ENCODE assay signal across 21 cellular contexts in the genomic region with DNA sequence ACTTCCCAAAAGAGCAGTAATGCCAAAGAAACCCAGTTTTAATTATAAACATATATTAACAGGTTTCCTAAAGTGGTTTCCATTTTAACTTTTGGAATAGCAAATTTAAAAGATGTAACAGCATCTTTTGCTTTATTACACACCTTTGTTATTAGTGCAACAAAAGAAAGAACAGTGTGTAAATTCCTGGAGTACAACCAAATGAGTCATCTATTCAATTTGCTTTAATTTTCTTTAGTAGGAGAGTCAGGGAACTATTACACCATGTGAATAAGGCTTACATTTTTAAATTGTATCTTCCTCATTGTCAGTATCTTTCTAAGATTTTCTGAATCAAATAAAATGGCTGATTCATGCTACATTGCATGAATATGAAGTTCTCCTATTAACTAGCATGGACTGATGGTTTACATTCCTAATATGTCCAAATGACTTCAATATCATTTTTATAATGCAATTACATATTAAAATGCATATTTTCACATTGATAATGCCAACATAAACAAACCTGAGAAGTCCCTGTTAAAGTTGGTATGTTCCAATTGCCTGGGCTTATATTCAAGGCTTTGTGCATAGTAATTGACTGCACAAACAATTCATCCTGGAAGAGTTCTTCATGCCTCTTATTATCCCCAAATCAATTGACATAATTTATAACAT. TPM values are rescaled to one million over a fixed set of nuclear protein-coding genes. Genes with fewer than 3 reads are reported as not detected.
DNase-seq lines count a peak whose midpoint lies in the region; ATAC-seq, FAIRE-seq and TF ChIP-seq lines count a peak whose summit lies in the region.
"Had no signal": no experiment of that assay in that cellular context is flagged by ENCODE, and none has a peak within 500 bp of the region (broad histone marks: within the 10 kb centered on the region; RNA-seq: fewer than 3 reads in every experiment).

No MANE protein-coding gene starts in this region.

- POLR2A ChIA-PET in MCF 10A (lab: Yijun Ruan, JAX) = no interaction called here

- no peak for TF ChIP-seq CTCF in mammary epithelial cell (conservative IDR thresholded peaks at IDR 0.05 in 1 of 2, IDR thresholded peaks at IDR 0.05 in 1 of 2; ENCODE audit: extremely low read depth in 1 of 2, insufficient read depth in 1 of 2, low read depth in 1 of 2, low read length in 2 of 2)
- TF ChIP-seq CTCF in MCF 10A (IDR thresholded peaks at IDR 0.05; ENCODE audit: unreplicated experiment) = no peak
- TF ChIP-seq CTCF in astrocyte (IDR thresholded peaks at IDR 0.05; ENCODE audit: insufficient read depth, low read depth, low read length) = no peak

- CTCF ChIA-PET in mammary epithelial cell (lab: Charles Lee; ENCODE audit: low non-redundant PET) (no interaction called here), MCF 10A (lab: Yijun Ruan, JAX) (no interaction called here)

- FAIRE-seq in astrocyte (lab: Jason Lieb, UNC) = no peak
- FAIRE-seq: GM18507 had no signal

- intact Hi-C loops in mammary epithelial cell (cut with micrococcal nuclease) = no loop called here
- intact Hi-C loops in MCF 10A (cut with micrococcal nuclease) = no loop called here

- H3K4me1 ChIP-seq in mammary epithelial cell (ENCODE audit: insufficient read depth, low read length) (no peaks in the 10 kb centered on the region), astrocyte (ENCODE audit: insufficient read depth, low read length) (peaks cover 16% of the 10 kb centered on the region)
- H3K4me1 ChIP-seq: SJCRH30 had no signal

- DNase-seq in mammary epithelial cell (peak; percentile 5), MCF 10A (ENCODE audit: unreplicated experiment) (no peak), astrocyte (ENCODE audit: low read depth) (no peak), fibroblast of gingiva (ENCODE audit: low read depth) (peak; percentile 79), GF-D8 (lab: John Stamatoyannopoulos, UW) (no peak)
- no peak for DNase-seq in activated CD4-positive, alpha-beta T cell treated with anti-CD3 and anti-CD28 coated beads, Interleukin-2, amount 50 U/mL, for 48 hours
- DNase-seq: 8988T; Calu3; CD4-positive, alpha-beta memory T cell; DMS79 treated with DMSO at 0.1 percent for 48 hours; Karpas-422; NCI-H1105; NCI-H1694 treated with DMSO at 0.1 percent for 48 hours; NCI-H526 treated with DMSO at 0.1 percent for 48 hours; SJCRH30 had no signal

- H3K4me2 ChIP-seq in mammary epithelial cell (ENCODE audit: insufficient read depth, low read depth, low read length) (no peak overlapping the region), astrocyte (ENCODE audit: low read length) (peak overlapping the region; percentile 9)

- H3K36me3 Mint-ChIP-seq in MCF 10A (ENCODE audit: insufficient read depth, unreplicated experiment) = no peaks in the 10 kb centered on the region
- H3K36me3 Mint-ChIP-seq in astrocyte (ENCODE audit: low read depth, unreplicated experiment) = no peaks in the 10 kb centered on the region
- H3K36me3 Mint-ChIP-seq: CD4-positive, alpha-beta memory T cell had no signal

- H3K36me3 ChIP-seq in mammary epithelial cell (ENCODE audit: insufficient read depth, low read length) = no peaks in the 10 kb centered on the region
- no peaks in the 10 kb centered on the region for H3K36me3 ChIP-seq in astrocyte (ENCODE audit: insufficient read depth, low read length)
- H3K36me3 ChIP-seq: SJCRH30 had no signal

- H3K9me3 Mint-ChIP-seq in MCF 10A (ENCODE audit: unreplicated experiment) (no peaks in the 10 kb centered on the region), astrocyte (ENCODE audit: unreplicated experiment) (no peaks in the 10 kb centered on the region)

- H3K9ac ChIP-seq in mammary epithelial cell (ENCODE audit: insufficient read depth, low read length) = no peak overlapping the region
- no peak overlapping the region for H3K9ac ChIP-seq in astrocyte (ENCODE audit: low read length)

- H3K4me1 Mint-ChIP-seq in MCF 10A (ENCODE audit: insufficient read depth, unreplicated experiment) (no peaks in the 10 kb centered on the region), astrocyte (ENCODE audit: low read depth, unreplicated experiment) (peaks cover 6% of the 10 kb centered on the region)
- H3K4me1 Mint-ChIP-seq: CD4-positive, alpha-beta memory T cell had no signal

- H3K27me3 ChIP-seq in mammary epithelial cell (ENCODE audit: insufficient read depth, low read length) (peaks cover 5% of the 10 kb centered on the region), astrocyte (ENCODE audit: insufficient read depth, low read length) (no peaks in the 10 kb centered on the region)
- H3K27me3 ChIP-seq: SJCRH30 had no signal

- H4K20me1 ChIP-seq in mammary epithelial cell (ENCODE audit: insufficient read depth, low read length) (no peaks in the 10 kb centered on the region), astrocyte (ENCODE audit: insufficient read depth, low read length) (peaks cover 14% of the 10 kb centered on the region)

- H3K27ac Mint-ChIP-seq in MCF 10A (ENCODE audit: low read depth, unreplicated experiment) (no peak overlapping the region), astrocyte (ENCODE audit: unreplicated experiment) (no peak overlapping the region)
- H3K27ac Mint-ChIP-seq: CD4-positive, alpha-beta memory T cell had no signal

- dilution Hi-C loops in mammary epithelial cell (cut with HindIII; ENCODE audit: low sequenced_read_pairs) = no loop called here

- no peaks in the 10 kb centered on the region for H3K79me2 ChIP-seq in mammary epithelial cell (ENCODE audit: insufficient read depth, low read length)
- peaks cover 95% of the 10 kb centered on the region for H3K79me2 ChIP-seq in astrocyte (ENCODE audit: insufficient read depth, low read length)

- H3K9me3 ChIP-seq in mammary epithelial cell (replicated peaks; ENCODE audit: insufficient read depth, low read length) = no peaks in the 10 kb centered on the region
- H3K9me3 ChIP-seq in astrocyte (ENCODE audit: insufficient read depth, low read depth, low read length) = no peaks in the 10 kb centered on the region
- H3K9me3 ChIP-seq: SJCRH30 had no signal

- no peak for ATAC-seq in GM18502 (IDR thresholded peaks at IDR 0.05; ENCODE audit: poor library complexity, unreplicated experiment)
- no peak for ATAC-seq in HG02981 (IDR thresholded peaks at IDR 0.05; ENCODE audit: unreplicated experiment)

- peaks cover 76% of the 10 kb centered on the region for H3K27me3 Mint-ChIP-seq in MCF 10A (ENCODE audit: insufficient read depth, unreplicated experiment)
- H3K27me3 Mint-ChIP-seq in astrocyte (ENCODE audit: low read depth, unreplicated experiment) = no peaks in the 10 kb centered on the region
- H3K27me3 Mint-ChIP-seq: CD4-positive, alpha-beta memory T cell had no signal

- H3K4me3 ChIP-seq in mammary epithelial cell (replicated peaks in 1 of 3; ENCODE audit: insufficient read depth in 1 of 3, low read depth in 2 of 3, low read length in 3 of 3) (no peak overlapping the region), astrocyte (ENCODE audit: insufficient read depth, low read depth, low read length) (no peak overlapping the region)
- H3K4me3 ChIP-seq: SJCRH30 had no signal

- H3K4me3 Mint-ChIP-seq in MCF 10A (ENCODE audit: unreplicated experiment) (no peak overlapping the region), astrocyte (ENCODE audit: unreplicated experiment) (no peak overlapping the region)
- H3K4me3 Mint-ChIP-seq: CD4-positive, alpha-beta memory T cell had no signal

- H2AFZ ChIP-seq in mammary epithelial cell (ENCODE audit: low read depth, low read length) (no peak overlapping the region), astrocyte (ENCODE audit: low read depth, low read length) (no peak overlapping the region)

- H3K27ac ChIP-seq in mammary epithelial cell (ENCODE audit: insufficient read depth, low read depth, low read length) = no peak overlapping the region
- H3K27ac ChIP-seq in astrocyte (ENCODE audit: low read depth, low read length) = no peak overlapping the region
- H3K27ac ChIP-seq: RWPE1, SJCRH30 had no signal

- BruUV-seq in mammary epithelial cell (replicated peaks; lab: Mats Ljungman, UMichigan) (no TSS peak), MCF 10A (replicated peaks; lab: Mats Ljungman, UMichigan) (no TSS peak)

- in situ Hi-C loops in mammary epithelial cell (cut with MboI; ENCODE audit: low sequenced_read_pairs in 2 of 2) = no loop called here

RNA-seq across cellular contexts. Expression of gene EDIL3, which starts 22.5 kb away (rescaled TPM):
- total RNA-seq in mammary epithelial cell (100 to 1,000 TPM in 1 of 2 donors, under 1 TPM in 1; 0.33 to 137 TPM), MCF 10A (2022) (not detected in 2 replicates), astrocyte (226 and 284 TPM in 2 replicates)
- 0.14 TPM for polyA plus RNA-seq in mammary epithelial cell
- not detected for polyA minus RNA-seq in mammary epithelial cell
- total RNA-seq: CD4-positive, alpha-beta memory T cell; G401; HT-29 had no signal
- polyA plus RNA-seq: CD4-positive, alpha-beta memory T cell had no signal

Comparison
In these comparisons a context has a peak if more than half of its experiments do, and no peak if none do; other contexts are left out.
1. DNase-seq: peak in mammary epithelial cell (single experiment) and fibroblast of gingiva (single experiment); none in MCF 10A (single experiment), astrocyte (single experiment), GF-D8 (single experiment) and activated CD4-positive, alpha-beta T cell treated with anti-CD3 and anti-CD28 coated beads, Interleukin-2, amount 50 U/mL, for 48 hours (0 of 2).